17 cellular contexts compared by ENCODE assay signal in genomic region chr12:108523365-108523764, GRCh38. TPM values are rescaled to one million over a fixed set of nuclear protein-coding genes. Genes with fewer than 3 reads are reported as not detected.
DNase-seq lines count a peak whose midpoint lies in the region; ATAC-seq lines count a peak whose summit lies in the region.
"Had no signal": no experiment of that assay in that cellular context is flagged by ENCODE, and none has a peak within 500 bp of the region (broad histone marks: within the 10 kb centered on the region; RNA-seq: fewer than 3 reads in every experiment).

No MANE protein-coding gene starts in this region.

- peak overlapping the region; percentile 57 for H3K27ac Mint-ChIP-seq in activated T-cell treated with anti-CD3 and anti-CD28 coated beads, Interleukin-2, amount 50 U/mL, for 24 hours
- H3K27ac Mint-ChIP-seq in activated T-cell treated with anti-CD3 and anti-CD28 coated beads, Interleukin-2, amount 50 U/mL, for 72 hours, result no peak overlapping the region
- H3K27ac Mint-ChIP-seq: B cell had no signal

- no peak for ATAC-seq in activated T-cell treated with anti-CD3 and anti-CD28 coated beads, Interleukin-2, amount 50 U/mL, for 72 hours (replicated peaks in 1 of 2)
- no peak for ATAC-seq in sciatic nerve

- no peaks in the 10 kb centered on the region for H3K9me3 Mint-ChIP-seq in activated T-cell treated with anti-CD3 and anti-CD28 coated beads, Interleukin-2, amount 50 U/mL, for 24 hours
- no peaks in the 10 kb centered on the region for H3K9me3 Mint-ChIP-seq in activated T-cell treated with anti-CD3 and anti-CD28 coated beads, Interleukin-2, amount 50 U/mL, for 72 hours
- H3K9me3 Mint-ChIP-seq: CD14-positive monocyte had no signal

- H3K4me3 Mint-ChIP-seq in activated T-cell treated with anti-CD3 and anti-CD28 coated beads, Interleukin-2, amount 50 U/mL, for 24 hours, result no peak overlapping the region
- H3K4me3 Mint-ChIP-seq in activated T-cell treated with anti-CD3 and anti-CD28 coated beads, Interleukin-2, amount 50 U/mL, for 72 hours, result no peak overlapping the region
- H3K4me3 Mint-ChIP-seq: B cell, CD14-positive monocyte had no signal

- no peak for DNase-seq in activated T-cell treated with anti-CD3 and anti-CD28 coated beads, Interleukin-2, amount 50 U/mL, for 24 hours
- DNase-seq in activated T-cell treated with anti-CD3 and anti-CD28 coated beads, Interleukin-2, amount 50 U/mL, for 72 hours, result no peak
- DNase-seq in sciatic nerve (ENCODE audit: low spot score) (peak; percentile 44), iPS-NIHi11 (ENCODE audit: low spot score) (no peak), HCEC 1CT (no peak), activated gamma-delta T cell treated with Interleukin-2 at 50 U/mL for 16 hours (no peak)
- DNase-seq: MV-4-11, NCI-H1694, NCI-H2081, NCI-H2171, NCI-H446, NCI-H526, Peyer's patch had no signal

- H3K27me3 Mint-ChIP-seq in activated T-cell treated with anti-CD3 and anti-CD28 coated beads, Interleukin-2, amount 50 U/mL, for 24 hours, result no peaks in the 10 kb centered on the region
- no peaks in the 10 kb centered on the region for H3K27me3 Mint-ChIP-seq in activated T-cell treated with anti-CD3 and anti-CD28 coated beads, Interleukin-2, amount 50 U/mL, for 72 hours (ENCODE audit: low read depth)
- H3K27me3 Mint-ChIP-seq: B cell had no signal

- H3K4me1 Mint-ChIP-seq in activated T-cell treated with anti-CD3 and anti-CD28 coated beads, Interleukin-2, amount 50 U/mL, for 24 hours (ENCODE audit: low read depth), result peaks cover 14% of the 10 kb centered on the region
- no peaks in the 10 kb centered on the region for H3K4me1 Mint-ChIP-seq in activated T-cell treated with anti-CD3 and anti-CD28 coated beads, Interleukin-2, amount 50 U/mL, for 72 hours (ENCODE audit: low read depth)
- H3K4me1 Mint-ChIP-seq: B cell, CD14-positive monocyte had no signal

- peak overlapping the region; percentile 64 for H3K27ac ChIP-seq in layer of hippocampus (ENCODE audit: low read depth, low read length)
- H3K27ac ChIP-seq: Peyer's patch, SJSA1 had no signal

- intact Hi-C loops in sciatic nerve (cut with DNase I), result no loop called here

- H3K27me3 ChIP-seq in layer of hippocampus (ENCODE audit: control insufficient read depth, insufficient read depth, low read length), result no peaks in the 10 kb centered on the region
- H3K27me3 ChIP-seq: Peyer's patch, SJSA1 had no signal

- peaks cover 100% of the 10 kb centered on the region for H3K36me3 Mint-ChIP-seq in activated T-cell treated with anti-CD3 and anti-CD28 coated beads, Interleukin-2, amount 50 U/mL, for 24 hours (ENCODE audit: low read depth)
- H3K36me3 Mint-ChIP-seq in activated T-cell treated with anti-CD3 and anti-CD28 coated beads, Interleukin-2, amount 50 U/mL, for 72 hours (ENCODE audit: insufficient read depth in 2 of 2), result peaks cover 18 to 38% of the 10 kb centered on the region in 2 donors

RNA-seq across cellular contexts. Expression of gene FICD, which starts 8.3 kb away (rescaled TPM):
- 1 to 10 TPM; 4.0 to 7.7 TPM for total RNA-seq in activated T-cell treated with anti-CD3 and anti-CD28 coated beads, Interleukin-2, amount 50 U/mL, for 72 hours
- total RNA-seq in sciatic nerve, result 8.2 TPM

RNA-seq across cellular contexts. Expression of gene SART3, which starts 37.6 kb away (rescaled TPM):
- total RNA-seq in activated T-cell treated with anti-CD3 and anti-CD28 coated beads, Interleukin-2, amount 50 U/mL, for 72 hours, result 10 to 100 TPM; 75.7 to 78.8 TPM
- total RNA-seq in sciatic nerve, result 56.4 TPM

RNA-seq across cellular contexts. Expression of gene ISCU, which starts 39.0 kb away (rescaled TPM):
- 100 to 1,000 TPM; 115 to 139 TPM for total RNA-seq in activated T-cell treated with anti-CD3 and anti-CD28 coated beads, Interleukin-2, amount 50 U/mL, for 72 hours
- 132 TPM for total RNA-seq in sciatic nerve
